In the genomic region with DNA sequence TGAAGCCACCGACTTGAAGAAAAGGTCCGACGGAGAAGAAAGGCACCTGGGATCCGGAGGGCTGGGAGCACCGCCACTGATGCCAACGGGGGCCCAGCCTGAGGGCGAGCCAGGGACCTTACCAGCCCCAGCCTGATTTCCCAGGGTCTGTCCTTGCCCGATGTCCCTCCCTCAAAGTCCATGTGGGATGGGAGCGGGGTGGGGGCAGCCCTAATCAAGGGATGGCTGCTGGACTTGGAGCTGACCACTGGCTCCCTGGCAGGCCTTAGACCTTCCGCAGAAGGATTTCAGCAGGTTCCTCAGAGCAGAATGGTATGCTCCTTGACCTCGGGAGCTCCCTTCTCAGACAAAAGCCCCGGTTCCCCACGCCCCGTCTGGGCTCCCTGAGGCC, we compare ENCODE assay signal across 13 cellular contexts.
A peak's percentile ranks its signal among the peaks of the same experiment; 100 is the strongest.
DNase-seq lines count a peak whose midpoint lies in the region; ATAC-seq, FAIRE-seq and TF ChIP-seq lines count a peak whose summit lies in the region.
"Had no signal": no experiment of that assay in that cellular context is flagged by ENCODE, and none has a peak within 500 bp of the region (broad histone marks: within the 10 kb centered on the region; RNA-seq: fewer than 3 reads in every experiment).

No MANE protein-coding gene starts in this region.

- peaks cover 76% of the 10 kb centered on the region for H3K4me1 Mint-ChIP-seq in activated CD4-positive, alpha-beta T cell treated with anti-CD3 and anti-CD28 coated beads, Interleukin-2, amount 10 ng/mL, durations not matched to agents 7 days and 5 days

- DNase-seq in HepG2 (ENCODE audit: low spot score) (no peak), right lobe of liver (no peak), Panc1 (ENCODE audit: low read depth, low spot score) (no peak), mesenchymal stem cell (no peak), suprapubic skin (ENCODE audit: low spot score in 2 of 2) (no peak), mesendoderm (no peak)
- DNase-seq in activated CD4-positive, alpha-beta T cell treated with anti-CD3 and anti-CD28 coated beads, Interleukin-2, amount 10 ng/mL, durations not matched to agents 7 days and 5 days: no peak
- DNase-seq: GOT3, NCI-H1105 treated with DMSO at 0.1 percent for 48 hours, NCI-H187 treated with DMSO at 0.1 percent for 48 hours, NCI-H2171, NCI-H446 treated with DMSO at 0.1 percent for 48 hours had no signal

- H3K27ac ChIP-seq in HepG2 (ENCODE audit: extremely low read length, insufficient read depth, low read length) (no peak overlapping the region), right lobe of liver (no peak overlapping the region), Panc1 (ENCODE audit: low read length) (no peak overlapping the region; the same call in 1 of the 2 replicates), mesenchymal stem cell (ENCODE audit: low read length, poor library complexity, severe bottlenecking) (no peak overlapping the region), suprapubic skin (no peak overlapping the region), mesendoderm (ENCODE audit: low read depth, low read length) (no peak overlapping the region)

- no peak overlapping the region for H4K5ac ChIP-seq in mesendoderm (ENCODE audit: low read length)

- POLR2A ChIA-PET in HepG2 (lab: Yijun Ruan, JAX) (interaction anchor here (0.9 to 6.3 kb wide), 4 partner anchors 93 to 151 kb away, joined by 3 to 46 read pairs (median 4); a partner anchor contains a TSS), Panc1 (lab: Charles Lee) (no interaction called here)
- POLR2A ChIA-PET in activated CD4-positive, alpha-beta T cell treated with anti-CD3 and anti-CD28 coated beads, Interleukin-2, amount 10 ng/mL, durations not matched to agents 7 days and 5 days (lab: Charles Lee): no interaction called here

- H3K4me3 ChIP-seq in HepG2 (replicated peaks in 1 of 3; ENCODE audit: insufficient read depth in 1 of 3, low read depth in 2 of 3, low read length in 3 of 3) (no peak overlapping the region), right lobe of liver (no peak overlapping the region), Panc1 (ENCODE audit: low read depth in 2 of 2, low read length in 2 of 2) (no peak overlapping the region), mesenchymal stem cell (ENCODE audit: insufficient read depth in 1 of 2, low read depth in 1 of 2, low read length in 2 of 2) (no peak overlapping the region), suprapubic skin (no peak overlapping the region), mesendoderm (ENCODE audit: low read length) (no peak overlapping the region)

- H2BK15ac ChIP-seq in mesenchymal stem cell (ENCODE audit: low read depth, poor library complexity, severe bottlenecking) (peak overlapping the region; percentile 44), mesendoderm (replicated peaks; ENCODE audit: low read depth) (no peak overlapping the region)

- in situ Hi-C loops in HepG2 (cut with HindIII; ENCODE audit: extremely low pct_ligation_motif_present, low pct_unique_long_range_greater_than_20kb): loop anchor here (5.0 kb wide), 3 partner anchors 100 to 355 kb away; a partner anchor contains a TSS
- in situ Hi-C loops in Panc1 (cut with HindIII; ENCODE audit: low pct_unique_long_range_greater_than_20kb, low sequenced_read_pairs): no loop called here

- H3K36me3 Mint-ChIP-seq in activated CD4-positive, alpha-beta T cell treated with anti-CD3 and anti-CD28 coated beads, Interleukin-2, amount 10 ng/mL, durations not matched to agents 7 days and 5 days (ENCODE audit: low read depth): peaks cover 6% of the 10 kb centered on the region

- H2AFZ ChIP-seq in HepG2 (ENCODE audit: low read length) (no peak overlapping the region), mesenchymal stem cell (ENCODE audit: low read depth, low read length) (no peak overlapping the region)

- no peak for FAIRE-seq in HepG2 (lab: Jason Lieb, UNC)

- peak overlapping the region in 1 of 2 experiments; percentile 3 for H2BK12ac ChIP-seq in mesenchymal stem cell (ENCODE audit: low read length in 2 of 2)

- no peak overlapping the region for H3K27ac Mint-ChIP-seq in activated CD4-positive, alpha-beta T cell treated with anti-CD3 and anti-CD28 coated beads, Interleukin-2, amount 10 ng/mL, durations not matched to agents 7 days and 5 days

- H3K4me2 ChIP-seq in HepG2 (ENCODE audit: low read depth, low read length) (no peak overlapping the region), mesenchymal stem cell (ENCODE audit: low read length, poor library complexity, severe bottlenecking) (no peak overlapping the region), mesendoderm (ENCODE audit: low read length) (no peak overlapping the region)

- no peak overlapping the region for H3K14ac ChIP-seq in mesenchymal stem cell (ENCODE audit: low read length in 2 of 2)

- intact Hi-C loops in HepG2 (cut with micrococcal nuclease; ENCODE audit: unreplicated experiment): loop anchor here (1.0 to 5.0 kb wide), 4 partner anchors 105 to 411 kb away; no protein-coding TSS in a partner anchor
- intact Hi-C loops in right lobe of liver (cut with DNase I): loop anchor here in 1 of 2 donors (10.0 kb wide), 1 partner anchor 162 kb away; no protein-coding TSS in a partner anchor
- intact Hi-C loops in Panc1 (cut with micrococcal nuclease; ENCODE audit: unreplicated experiment): no loop called here

- H3K27me3 ChIP-seq in HepG2 (ENCODE audit: control insufficient read depth in 1 of 2, insufficient read depth in 2 of 2, low read length in 2 of 2) (no peaks in the 10 kb centered on the region), right lobe of liver (no peaks in the 10 kb centered on the region), Panc1 (ENCODE audit: control insufficient read depth, insufficient read depth, low read length) (no peaks in the 10 kb centered on the region), mesenchymal stem cell (ENCODE audit: control insufficient read depth in 1 of 2, insufficient read depth in 1 of 2, low read length in 2 of 2) (no peaks in the 10 kb centered on the region), suprapubic skin (no peaks in the 10 kb centered on the region), mesendoderm (ENCODE audit: insufficient read depth, low read length, poor library complexity) (no peaks in the 10 kb centered on the region)

- no peaks in the 10 kb centered on the region for H3K36me3 ChIP-seq in HepG2 (replicated peaks in 1 of 2; ENCODE audit: control insufficient read depth in 1 of 2, insufficient read depth in 2 of 2, low read length in 2 of 2)
- H3K36me3 ChIP-seq in right lobe of liver: no peaks in the 10 kb centered on the region
- no peaks in the 10 kb centered on the region for H3K36me3 ChIP-seq in Panc1 (ENCODE audit: control insufficient read depth, insufficient read depth, low read length)
- H3K36me3 ChIP-seq in mesenchymal stem cell (ENCODE audit: control insufficient read depth in 1 of 2, insufficient read depth in 2 of 2, low read depth in 1 of 2, low read length in 2 of 2): no peaks in the 10 kb centered on the region
- no peaks in the 10 kb centered on the region for H3K36me3 ChIP-seq in suprapubic skin
- H3K36me3 ChIP-seq in mesendoderm (ENCODE audit: control insufficient read depth, insufficient read depth, low read length): no peaks in the 10 kb centered on the region

- 95% methylated on average over 14 of the region's 14 CpGs for WGBS in HepG2 (ENCODE audit: low lambda C conversion rate)
- WGBS in right lobe of liver (ENCODE audit: insufficient coverage, low coverage, low lambda C conversion rate, missing lambda C conversion rate): 80% methylated on average over 1 of the region's 14 CpGs
- 89% methylated on average over 14 of the region's 14 CpGs for WGBS in mesenchymal stem cell
- 87% methylated on average over 11 of the region's 14 CpGs for WGBS in suprapubic skin
- no CpG with 5 or more reads among the region's 14 CpGs for WGBS in mesendoderm (ENCODE audit: extremely low coverage, insufficient coverage, low lambda C conversion rate)

- no peak overlapping the region for H2AK5ac ChIP-seq in mesenchymal stem cell (ENCODE audit: low read length, severe bottlenecking)
- H2AK5ac ChIP-seq in mesendoderm (ENCODE audit: low read length): no peak overlapping the region

- no peaks in the 10 kb centered on the region for H3K27me3 Mint-ChIP-seq in activated CD4-positive, alpha-beta T cell treated with anti-CD3 and anti-CD28 coated beads, Interleukin-2, amount 10 ng/mL, durations not matched to agents 7 days and 5 days

- CTCF ChIA-PET in HepG2 (lab: Yijun Ruan, JAX; ENCODE audit: low intra/inter-chr PET ratio, low total read pairs) (interaction anchor here (0.7 to 1.9 kb wide), 8 partner anchors 101 to 415 kb away, joined by 3 to 10 read pairs (median 6); no protein-coding TSS in a partner anchor), Panc1 (lab: Charles Lee) (interaction anchor here (0.6 to 1.3 kb wide), 9 partner anchors 25 to 454 kb away, joined by 3 to 11 read pairs (median 4); no protein-coding TSS in a partner anchor)
- CTCF ChIA-PET in activated CD4-positive, alpha-beta T cell treated with anti-CD3 and anti-CD28 coated beads, Interleukin-2, amount 10 ng/mL, durations not matched to agents 7 days and 5 days (lab: Charles Lee): interaction anchor here (0.7 to 24.4 kb wide), 18 partner anchors 9 to 451 kb away, joined by 3 to 525 read pairs (median 4); a partner anchor contains a TSS

- peak overlapping the region in 1 of 2 experiments; percentile 63 for H3K18ac ChIP-seq in mesenchymal stem cell (ENCODE audit: low read depth in 1 of 2, low read length in 2 of 2)
- H3K18ac ChIP-seq in mesendoderm (ENCODE audit: low read length): no peak overlapping the region

- ATAC-seq in HepG2 (no peak), right lobe of liver (no peak), Panc1 (0 out of 2 replicates have a peak, but pooled peaks have one; percentile 8), GM18868 (IDR thresholded peaks at IDR 0.05; ENCODE audit: unreplicated experiment) (no peak)

- no peak overlapping the region for H3K56ac ChIP-seq in mesendoderm (ENCODE audit: low read length)

- no peak overlapping the region for H3K4me3 Mint-ChIP-seq in activated CD4-positive, alpha-beta T cell treated with anti-CD3 and anti-CD28 coated beads, Interleukin-2, amount 10 ng/mL, durations not matched to agents 7 days and 5 days

- H3K9me3 ChIP-seq in HepG2 (ENCODE audit: low read length) (no peaks in the 10 kb centered on the region), right lobe of liver (no peaks in the 10 kb centered on the region), Panc1 (ENCODE audit: control insufficient read depth, insufficient read depth, low read depth, low read length) (no peaks in the 10 kb centered on the region), mesenchymal stem cell (ENCODE audit: control insufficient read depth, low read length) (no peaks in the 10 kb centered on the region), suprapubic skin (no peaks in the 10 kb centered on the region)

- H4K91ac ChIP-seq in mesenchymal stem cell (ENCODE audit: low read length): peak overlapping the region; percentile 70

- H3K79me2 ChIP-seq in HepG2 (ENCODE audit: insufficient read depth, low read length) (no peaks in the 10 kb centered on the region), mesendoderm (ENCODE audit: control insufficient read depth, insufficient read depth, low read length) (no peaks in the 10 kb centered on the region)

- BruUV-seq in HepG2 (replicated peaks; lab: Mats Ljungman, UMichigan) (no TSS peak), Panc1 (replicated peaks; lab: Mats Ljungman, UMichigan) (no TSS peak)

- H3K9me3 Mint-ChIP-seq in activated CD4-positive, alpha-beta T cell treated with anti-CD3 and anti-CD28 coated beads, Interleukin-2, amount 10 ng/mL, durations not matched to agents 7 days and 5 days: peaks cover 2% of the 10 kb centered on the region

- no peak overlapping the region for H3K4ac ChIP-seq in mesenchymal stem cell (ENCODE audit: low read depth in 1 of 2, low read length in 2 of 2)
- no peak overlapping the region for H3K4ac ChIP-seq in mesendoderm (ENCODE audit: low read depth, low read length)

- no peak overlapping the region for H3K9ac ChIP-seq in HepG2 (ENCODE audit: insufficient read depth, low read depth, low read length)
- H3K9ac ChIP-seq in mesenchymal stem cell (ENCODE audit: low read length): no peak overlapping the region
- no peak overlapping the region for H3K9ac ChIP-seq in mesendoderm (ENCODE audit: low read length)

- no peak overlapping the region for H4K8ac ChIP-seq in mesenchymal stem cell (ENCODE audit: low read length)
- no peak overlapping the region for H4K8ac ChIP-seq in mesendoderm (ENCODE audit: low read depth, low read length)

- H2BK120ac ChIP-seq in mesenchymal stem cell (ENCODE audit: low read depth, low read length) (peak overlapping the region; percentile 36), mesendoderm (ENCODE audit: low read depth, low read length) (no peak overlapping the region)

- H4K20me1 ChIP-seq in HepG2 (ENCODE audit: insufficient read depth, low read length): no peaks in the 10 kb centered on the region

- TF ChIP-seq CTCF in HepG2 (CRISPR knock-in tag; IDR thresholded peaks at IDR 0.05) (no peak), right lobe of liver (IDR thresholded peaks at IDR 0.05) (no peak), Panc1 (IDR thresholded peaks at IDR 0.05) (no peak), suprapubic skin (IDR thresholded peaks at IDR 0.05) (no peak)

- TF ChIP-seq EP300 in HepG2 (IDR thresholded peaks at IDR 0.05; ENCODE audit: low read depth in 2 of 2, low read length in 2 of 2) (no peak), HepG2 (CRISPR knock-in tag; IDR thresholded peaks at IDR 0.05; ENCODE audit: borderline replicate concordance) (no peak), suprapubic skin (IDR thresholded peaks at IDR 0.05) (no peak)

- H3K79me1 ChIP-seq in mesenchymal stem cell (replicated peaks; ENCODE audit: low read length, poor library complexity, severe bottlenecking): no peaks in the 10 kb centered on the region
- no peaks in the 10 kb centered on the region for H3K79me1 ChIP-seq in mesendoderm (ENCODE audit: low read length)

- H3K23ac ChIP-seq in mesenchymal stem cell (ENCODE audit: low read length in 2 of 2) (no peak overlapping the region), mesendoderm (ENCODE audit: low read length) (no peak overlapping the region)

- H3K4me1 ChIP-seq in HepG2 (ENCODE audit: insufficient read depth, low read length) (peaks cover 53% of the 10 kb centered on the region), right lobe of liver (no peaks in the 10 kb centered on the region), Panc1 (ENCODE audit: control insufficient read depth, insufficient read depth, low read length) (peaks cover 14% of the 10 kb centered on the region), mesenchymal stem cell (ENCODE audit: control insufficient read depth, insufficient read depth, low read depth, low read length) (peaks cover 22% of the 10 kb centered on the region), suprapubic skin (peaks cover 42% of the 10 kb centered on the region), mesendoderm (ENCODE audit: control insufficient read depth, low read depth, low read length) (no peaks in the 10 kb centered on the region)

- no peak overlapping the region for H2BK5ac ChIP-seq in mesenchymal stem cell (ENCODE audit: low read depth, low read length, poor library complexity, severe bottlenecking)
- no peak overlapping the region for H2BK5ac ChIP-seq in mesendoderm (ENCODE audit: low read length)

- TF ChIP-seq POLR2A in HepG2 (IDR thresholded peaks at IDR 0.05; ENCODE audit: insufficient read depth in 1 of 2, low read depth in 2 of 2, low read length in 2 of 2): no peak
- TF ChIP-seq POLR2A in right lobe of liver (IDR thresholded peaks at IDR 0.05): no peak
- TF ChIP-seq POLR2A in suprapubic skin (IDR thresholded peaks at IDR 0.05): no peak

- TF ChIP-seq RAD21 in HepG2 (CRISPR knock-in tag; IDR thresholded peaks at IDR 0.05): no peak
